Comparison of ENCODE assay signal across 8 cellular contexts in genomic region chrX:40083120-40083978, GRCh38. TPM values are rescaled to one million over a fixed set of nuclear protein-coding genes. Genes with fewer than 3 reads are reported as not detected.
DNase-seq lines count a peak whose midpoint lies in the region; ATAC-seq, FAIRE-seq and TF ChIP-seq lines count a peak whose summit lies in the region.

No MANE protein-coding gene starts in this region.

- H3K79me2 ChIP-seq in HepG2 (ENCODE audit: insufficient read depth, low read length) = peaks cover 83% of the 10 kb centered on the region

- H3K4me2 ChIP-seq in HepG2 (ENCODE audit: low read depth, low read length) = peak overlapping the region; percentile 66

- H3K9me3 Mint-ChIP-seq in brain = peaks cover 0 to 3% (median 0%) of the 10 kb centered on the region in 5 experiments

- in situ Hi-C loops in HepG2 (cut with HindIII; ENCODE audit: extremely low pct_ligation_motif_present, low pct_unique_long_range_greater_than_20kb) = loop anchor here (10.0 kb wide), 1 partner anchor 181 kb away; no protein-coding TSS in a partner anchor

- TF ChIP-seq CTCF in brain (conservative IDR thresholded peaks at IDR 0.05) (no peak), HepG2 (CRISPR knock-in tag; IDR thresholded peaks at IDR 0.05) (no peak), tibial nerve (IDR thresholded peaks at IDR 0.05) (no peak)

- H3K9ac ChIP-seq in HepG2 (ENCODE audit: insufficient read depth, low read depth, low read length) = peak overlapping the region; percentile 54

- no peak for TF ChIP-seq EP300 in HepG2 (IDR thresholded peaks at IDR 0.05; ENCODE audit: low read depth in 2 of 2, low read length in 2 of 2)
- TF ChIP-seq EP300 in HepG2 (CRISPR knock-in tag; IDR thresholded peaks at IDR 0.05; ENCODE audit: borderline replicate concordance) = no peak
- no peak for TF ChIP-seq EP300 in tibial nerve (IDR thresholded peaks at IDR 0.05)

- peaks cover 92% of the 10 kb centered on the region for H3K4me1 Mint-ChIP-seq in brain

- H3K9me3 ChIP-seq in HepG2 (ENCODE audit: low read length) = no peaks in the 10 kb centered on the region
- H3K9me3 ChIP-seq in tibial nerve = no peaks in the 10 kb centered on the region

- POLR2A ChIA-PET in HepG2 (lab: Yijun Ruan, JAX) = interaction anchor here (0.7 to 2.7 kb wide), 12 partner anchors 11 to 179 kb away, joined by 3 to 13 read pairs (median 6); partner anchors contain the start of gene BCOR

- WGBS in HepG2 (ENCODE audit: low lambda C conversion rate) = no CpG with 5 or more reads among the region's 61 CpGs
- 2 to 12% methylated on average over 10 to 55 of the region's 61 CpGs for WGBS in tibial nerve, 2 donors

- peaks cover 13% of the 10 kb centered on the region for H3K27me3 Mint-ChIP-seq in brain

- intact Hi-C loops in HepG2 (cut with micrococcal nuclease; ENCODE audit: unreplicated experiment) = loop anchor here (5.0 kb wide), 2 partner anchors 74 to 89 kb away; no protein-coding TSS in a partner anchor

- ATAC-seq in HepG2 = peak; percentile 58
- ATAC-seq in GM18498 (IDR thresholded peaks at IDR 0.05; ENCODE audit: unreplicated experiment) = no peak
- ATAC-seq in HG03095 (IDR thresholded peaks at IDR 0.05; ENCODE audit: unreplicated experiment) = no peak

- FAIRE-seq in HepG2 (lab: Jason Lieb, UNC) = no peak

- peaks cover 72% of the 10 kb centered on the region for H3K4me1 ChIP-seq in HepG2 (ENCODE audit: insufficient read depth, low read length)
- H3K4me1 ChIP-seq in tibial nerve = peaks cover 0 to 82% (median 27%) of the 10 kb centered on the region in 4 donors

- H3K27ac ChIP-seq in HepG2 (ENCODE audit: extremely low read length, insufficient read depth, low read length) = peak overlapping the region; percentile 76
- H3K27ac ChIP-seq in tibial nerve = peak overlapping the region in 2 of 4 donors; percentile 37 to 40

- H3K4me3 ChIP-seq in HepG2 (replicated peaks in 1 of 3; ENCODE audit: insufficient read depth in 1 of 3, low read depth in 2 of 3, low read length in 3 of 3) (peak overlapping the region; percentile 50 to 67 (median 52); a peak in 5 of 6 replicates), tibial nerve (peak overlapping the region; percentile 10 to 49 (median 32))

- no peak for TF ChIP-seq POLR2A in HepG2 (IDR thresholded peaks at IDR 0.05; ENCODE audit: insufficient read depth in 1 of 2, low read depth in 2 of 2, low read length in 2 of 2)
- no peak for TF ChIP-seq POLR2A in tibial nerve (IDR thresholded peaks at IDR 0.05)

- H2AFZ ChIP-seq in HepG2 (ENCODE audit: low read length) = no peak overlapping the region

- H3K27me3 ChIP-seq in HepG2 (ENCODE audit: control insufficient read depth in 1 of 2, insufficient read depth in 2 of 2, low read length in 2 of 2) = no peaks in the 10 kb centered on the region
- H3K27me3 ChIP-seq in tibial nerve = peaks cover 0 to 24% of the 10 kb centered on the region in 2 donors

- H3K36me3 Mint-ChIP-seq in brain = peaks cover 11% of the 10 kb centered on the region

- DNase-seq in activated naive CD4-positive, alpha-beta T cell treated with Interleukin-2 at 50 U/mL for 16 hours = peak; percentile 20
- no peak for DNase-seq in activated naive CD4-positive, alpha-beta T cell treated with anti-CD3 and anti-CD28 coated beads, Interleukin-2, amount 50 U/mL, for 16 hours
- no peak for DNase-seq in HepG2 (ENCODE audit: low spot score)
- DNase-seq in tibial nerve (ENCODE audit: low spot score in 2 of 2) = no peak
- DNase-seq in cerebellum (ENCODE audit: low spot score) = no peak

- H3K27ac Mint-ChIP-seq in brain = peak overlapping the region in 2 of 5 experiments; percentile 67 to 91

- CTCF ChIA-PET in HepG2 (lab: Yijun Ruan, JAX; ENCODE audit: low intra/inter-chr PET ratio, low total read pairs) = no interaction called here

- BruUV-seq in HepG2 (replicated peaks; lab: Mats Ljungman, UMichigan) = no TSS peak

- peak overlapping the region; percentile 78 to 85 (median 81) for H3K4me3 Mint-ChIP-seq in brain

- peaks cover 0 to 6% of the 10 kb centered on the region in 2 experiments; a peak in 2 of 5 replicates for H3K36me3 ChIP-seq in HepG2 (replicated peaks in 1 of 2; ENCODE audit: control insufficient read depth in 1 of 2, insufficient read depth in 2 of 2, low read length in 2 of 2)
- no peaks in the 10 kb centered on the region for H3K36me3 ChIP-seq in tibial nerve

- peaks cover 38% of the 10 kb centered on the region for H4K20me1 ChIP-seq in HepG2 (ENCODE audit: insufficient read depth, low read length)

- TF ChIP-seq RAD21 in HepG2 (CRISPR knock-in tag; IDR thresholded peaks at IDR 0.05) = no peak

TF ChIP-seq in HepG2, 621 proteins besides CTCF, POLR2A, EP300 and RAD21 (continues in another document):
- TF ChIP-seq HDAC1 (CRISPR knock-in tag; IDR thresholded peaks at IDR 0.05) (peak; percentile 49; the same call in 1 of the 2 replicates), SAP130 (CRISPR knock-in tag; IDR thresholded peaks at IDR 0.05; ENCODE audit: low read depth) (peak; percentile 28; the same call in 1 of the 2 replicates), ZBTB37 (CRISPR knock-in tag; IDR thresholded peaks at IDR 0.05) (peak; percentile 43; the same call in 1 of the 2 replicates), SP2 (CRISPR knock-in tag; IDR thresholded peaks at IDR 0.05) (no peak), HMG20A (CRISPR knock-in tag; IDR thresholded peaks at IDR 0.05; ENCODE audit: borderline replicate concordance) (no peak), BCL6 (CRISPR knock-in tag; IDR thresholded peaks at IDR 0.05) (peak; percentile 83), ZBTB7A (CRISPR knock-in tag; IDR thresholded peaks at IDR 0.05) (peak; percentile 19; the same call in 1 of the 2 replicates), SP5 (CRISPR knock-in tag; IDR thresholded peaks at IDR 0.05; ENCODE audit: borderline replicate concordance, low read depth) (0 out of 2 replicates have a peak, but pooled peaks have one; percentile 46), ZNF543 (CRISPR knock-in tag; IDR thresholded peaks at IDR 0.05) (peak; percentile 38; the same call in 1 of the 2 replicates)

RNA-seq across cellular contexts. Expression of gene BCOR, which starts 14.4 kb away (rescaled TPM):
- 41.6 TPM for polyA plus RNA-seq in brain (ENCODE audit: insufficient read depth, low read depth, low replicate concordance)
- total RNA-seq in HepG2 (2016; rRNA removed; fragmentation: Illumina TruSeq; extraction: Trizol) = 15.2 and 18.6 TPM in 2 replicates
- 3.2 and 4.8 TPM in 2 replicates for total RNA-seq in HepG2 (2016; cell fraction: cytosol; rRNA removed; fragmentation: Illumina TruSeq; extraction: Trizol; ENCODE audit: low read depth)
- 13.9 and 15.9 TPM in 2 replicates for total RNA-seq in HepG2 (2016; cell fraction: insoluble cytoplasmic fraction; rRNA removed; fragmentation: Illumina TruSeq; extraction: Trizol)
- 7.4 and 7.6 TPM in 2 replicates for total RNA-seq in HepG2 (2016; cell fraction: membrane; rRNA removed; fragmentation: Illumina TruSeq; extraction: Trizol)
- 18.8 and 25.8 TPM in 2 replicates for total RNA-seq in HepG2 (2016; cell fraction: nucleus; rRNA removed; fragmentation: Illumina TruSeq; extraction: Trizol)
- 14.3 and 15.2 TPM in 2 replicates for polyA plus RNA-seq in HepG2 (2011; rRNA removed)
- polyA plus RNA-seq in HepG2 (2011; cell fraction: cytosol; rRNA removed) = 11.5 and 13.8 TPM in 2 replicates
- 30.4 and 30.6 TPM in 2 replicates for polyA plus RNA-seq in HepG2 (2011; cell fraction: nucleus; rRNA removed)
- polyA plus RNA-seq in HepG2 (2012) = 27.3 and 29.3 TPM in 2 replicates
- 1.2 and 1.3 TPM in 2 replicates for polyA plus RNA-seq in HepG2 (2016; cell fraction: cytosol; fragmentation: Illumina TruSeq; extraction: Trizol; ENCODE audit: low read depth)
- polyA plus RNA-seq in HepG2 (2016; cell fraction: insoluble cytoplasmic fraction; fragmentation: Illumina TruSeq; extraction: Trizol; ENCODE audit: low read depth) = 17.4 and 18.4 TPM in 2 replicates
- 1.3 and 1.9 TPM in 2 replicates for polyA plus RNA-seq in HepG2 (2016; cell fraction: membrane; fragmentation: Illumina TruSeq; extraction: Trizol; ENCODE audit: low read depth)
- polyA plus RNA-seq in HepG2 (2016; cell fraction: nucleus; fragmentation: Illumina TruSeq; extraction: Trizol; ENCODE audit: insufficient read depth, low read depth) = 27.4 and 28.9 TPM in 2 replicates
- polyA minus RNA-seq in HepG2 (2011; rRNA and poly(A)+ RNA removed; ENCODE audit: low replicate concordance) = 18.3 and 32.5 TPM in 2 replicates
- 40.3 and 40.4 TPM in 2 replicates for polyA minus RNA-seq in HepG2 (2011; cell fraction: cytosol; rRNA and poly(A)+ RNA removed)
- 31.8 TPM in 2 replicates for polyA minus RNA-seq in HepG2 (2011; cell fraction: nucleus; rRNA and poly(A)+ RNA removed)
- total RNA-seq in tibial nerve = 10 to 100 TPM; 16.2 to 34.7 (median 23.7) TPM
- total RNA-seq in cerebellum = 23.5 TPM
